15 cellular contexts compared by ENCODE assay signal in genomic region chr15:63022663-63023062, GRCh38. TPM values are rescaled to one million over a fixed set of nuclear protein-coding genes. Genes with fewer than 3 reads are reported as not detected.
DNase-seq lines count a peak whose midpoint lies in the region; ATAC-seq and TF ChIP-seq lines count a peak whose summit lies in the region.
"Had no signal": no experiment of that assay in that cellular context is flagged by ENCODE, and none has a peak within 500 bp of the region (broad histone marks: within the 10 kb centered on the region; RNA-seq: fewer than 3 reads in every experiment).

No MANE protein-coding gene starts in this region.

- ATAC-seq in HG02884 (IDR thresholded peaks at IDR 0.05; ENCODE audit: unreplicated experiment) (no peak), GM18870 (IDR thresholded peaks at IDR 0.05; ENCODE audit: unreplicated experiment) (no peak)
- ATAC-seq: K562, Panc1 had no signal

- no peaks in the 10 kb centered on the region for H3K9me3 ChIP-seq in osteoblast (ENCODE audit: low read depth, low read length)

- H3K4me1 ChIP-seq in ACC112 (ENCODE audit: control insufficient read depth, insufficient read depth, low read length, unreplicated experiment) (peaks cover 50% of the 10 kb centered on the region), osteoblast (ENCODE audit: insufficient read depth, low read length) (peaks cover 57% of the 10 kb centered on the region)

- peak overlapping the region; percentile 49 for H3K4me2 ChIP-seq in osteoblast (ENCODE audit: insufficient read depth, low read length)

- H3K27me3 ChIP-seq in ACC112 (ENCODE audit: insufficient read depth, low read length) (no peaks in the 10 kb centered on the region), brain microvascular endothelial cell (replicated peaks) (no peaks in the 10 kb centered on the region), osteoblast (ENCODE audit: insufficient read depth, low read length) (no peaks in the 10 kb centered on the region)

- no peak for TF ChIP-seq CTCF in brain microvascular endothelial cell (IDR thresholded peaks at IDR 0.05; ENCODE audit: low read depth, low read length, missing control alignments)
- TF ChIP-seq CTCF in osteoblast (IDR thresholded peaks at IDR 0.05; ENCODE audit: extremely low read depth, low read depth, low read length): no peak

- H3K79me2 ChIP-seq in ACC112 (ENCODE audit: control insufficient read depth, insufficient read depth, low read length, unreplicated experiment) (no peaks in the 10 kb centered on the region), osteoblast (ENCODE audit: insufficient read depth, low read length) (no peaks in the 10 kb centered on the region)

- peak overlapping the region; percentile 44 for H3K27ac ChIP-seq in ACC112 (ENCODE audit: low read depth, low read length)
- H3K27ac ChIP-seq in brain microvascular endothelial cell: peak overlapping the region; percentile 71
- H3K27ac ChIP-seq in osteoblast (ENCODE audit: low read depth, low read length): peak overlapping the region; percentile 94

- no peaks in the 10 kb centered on the region for H3K36me3 ChIP-seq in ACC112 (ENCODE audit: insufficient read depth, low read length)
- H3K36me3 ChIP-seq in brain microvascular endothelial cell (replicated peaks): no peaks in the 10 kb centered on the region
- no peaks in the 10 kb centered on the region for H3K36me3 ChIP-seq in osteoblast (ENCODE audit: insufficient read depth, low read length)

- in situ Hi-C loops in brain microvascular endothelial cell (cut with HindIII; ENCODE audit: low pct_ligation_motif_present, low sequenced_read_pairs): no loop called here

- H4K20me1 ChIP-seq in osteoblast (ENCODE audit: insufficient read depth, low read length): no peaks in the 10 kb centered on the region

- H3K4me3 ChIP-seq in ACC112 (ENCODE audit: low read depth, low read length): no peak overlapping the region
- no peak overlapping the region for H3K4me3 ChIP-seq in brain microvascular endothelial cell (ENCODE audit: low read depth, low read length)
- H3K4me3 ChIP-seq in osteoblast (ENCODE audit: insufficient read depth, low read length): no peak overlapping the region
- H3K4me3 ChIP-seq: K562 had no signal

- no peak overlapping the region for H2AFZ ChIP-seq in ACC112 (ENCODE audit: low read length, unreplicated experiment)
- no peak overlapping the region for H2AFZ ChIP-seq in osteoblast (ENCODE audit: low read length)

- DNase-seq in M059J (ENCODE audit: low read depth) (peak; percentile 58), brain microvascular endothelial cell (no peak), osteoblast (ENCODE audit: insufficient read length, low spot score, missing footprints) (no peak), SKM-1 treated with dmso at 0.1 percent for 144 hours (lab: John Stamatoyannopoulos, UW; ENCODE audit: unreplicated experiment) (no peak), cortex of kidney (lab: John Stamatoyannopoulos, UW) (no peak)
- DNase-seq: C1 segment of cervical spinal cord; CD8-positive, alpha-beta memory T cell; DMS53; H9; NCI-H1694 treated with DMSO at 0.1 percent for 48 hours had no signal

RNA-seq across cellular contexts. Expression of gene TPM1, which starts 19.9 kb away (rescaled TPM):
- 1,051 and 1,337 TPM in 2 replicates for total RNA-seq in M059J (2014; rRNA removed; shearing (Covaris generic))
- 1,563 and 1,708 TPM in 2 replicates for total RNA-seq in osteoblast

Comparison
In these comparisons a context has a peak if more than half of its experiments do, and no peak if none do; other contexts are left out.
1. H3K27ac ChIP-seq: peak in every context shown above with its lines; median percentile 94 in osteoblast; 71 in brain microvascular endothelial cell; 44 in ACC112.